In the genomic region with DNA sequence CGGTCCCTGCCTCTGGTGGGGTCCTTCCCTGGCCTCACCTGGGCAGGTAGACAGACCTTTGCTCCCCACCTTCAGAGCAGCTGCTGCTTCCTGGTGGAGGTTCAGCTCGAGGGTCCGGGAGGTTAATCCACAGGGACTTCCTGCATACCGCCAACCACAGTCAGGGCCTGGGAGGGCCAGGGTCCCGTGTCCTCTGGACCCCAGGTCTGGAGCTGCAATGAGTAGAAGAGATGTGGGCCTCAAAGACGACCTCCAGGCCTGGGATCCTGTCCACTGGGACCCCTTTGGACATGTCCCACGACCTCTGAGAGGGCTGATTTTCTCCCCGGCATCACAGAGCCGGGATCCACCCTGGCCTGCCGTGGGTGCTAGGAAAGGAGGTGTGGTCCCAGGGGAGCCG, we compare ENCODE assay signal across 5 cellular contexts.
"Had no signal": no experiment of that assay in that cellular context is flagged by ENCODE, and none has a peak within 500 bp of the region (broad histone marks: within the 10 kb centered on the region; RNA-seq: fewer than 3 reads in every experiment).

No MANE protein-coding gene starts in this region.

- H2AFZ ChIP-seq: GM23248 had no signal

- DNase-seq: GOT3, H7, HCEC 1CT, KBM-7 had no signal

- H3K9ac ChIP-seq: GM23248 had no signal

- H3K27ac ChIP-seq: GM23248 had no signal

- H3K4me3 ChIP-seq: GM23248 had no signal
